8 cellular contexts compared by ENCODE assay signal in genomic region chr3:50320853-50321145, GRCh38. TPM values are rescaled to one million over a fixed set of nuclear protein-coding genes. Genes with fewer than 3 reads are reported as not detected.
DNase-seq lines count a peak whose midpoint lies in the region; ATAC-seq, FAIRE-seq and TF ChIP-seq lines count a peak whose summit lies in the region.

No MANE protein-coding gene starts in this region.

- DNase-seq in activated CD4-positive, alpha-beta T cell treated with anti-CD3 and anti-CD28 coated beads for 36 hours: no peak
- no peak for DNase-seq in activated CD4-positive, alpha-beta T cell treated with anti-CD3 and anti-CD28 coated beads for 1 hour
- DNase-seq in activated T-helper 2 cell treated with anti-CD3 and anti-CD28 coated beads, Interferon-gamma antibody, Interleukin-2, Interleukin-4, amounts not matched to agents 10 μg/mL and 5 μg/mL and 100 μg/mL, durations not matched to agents 14 hours and 24 hours and 36 hours (ENCODE audit: low spot score): no peak
- DNase-seq in immature natural killer cell (no peak), testis (no peak), DMS153 (lab: John Stamatoyannopoulos, UW) (no peak), GM19239 (ENCODE audit: insufficient read length, low spot score) (no peak)
- no peak for DNase-seq in activated CD8-positive, alpha-beta memory T cell treated with anti-CD3 and anti-CD28 coated beads, Interleukin-2, amount 50 U/mL, for 48 hours

- intact Hi-C loops in activated CD4-positive, alpha-beta T cell treated with anti-CD3 and anti-CD28 coated beads for 36 hours (cut with DNase I, micrococcal nuclease): loop anchor here (1.0 to 10.0 kb wide), 10 partner anchors 16 to 126 kb away; partner anchors contain the start of genes HYAL3 (in 2 of the 2), NAA80 (in 2 of the 2), IFRD2 (in 1 of the 2) and LSMEM2 (in 1 of the 2)
- intact Hi-C loops in activated T-helper 2 cell treated with anti-CD3 and anti-CD28 coated beads, Interferon-gamma antibody, Interleukin-2, Interleukin-4, amounts not matched to agents 10 μg/mL and 5 μg/mL and 100 μg/mL, durations not matched to agents 14 hours and 24 hours and 36 hours (cut with micrococcal nuclease): loop anchor here (1.0 to 5.0 kb wide), 2 partner anchors 21 to 83 kb away; partner anchors contain the start of genes GNAI2, HYAL3 and NAA80
- intact Hi-C loops in testis (cut with DNase I; ENCODE audit: low total_unique reads): loop anchor here (10.0 kb wide), 1 partner anchor 66 kb away; no protein-coding TSS in a partner anchor

- no peak for TF ChIP-seq POLR2A in testis (IDR thresholded peaks at IDR 0.05)

- no peaks in the 10 kb centered on the region for H3K36me3 ChIP-seq in testis (ENCODE audit: low read depth, missing control alignments)

- no peak for FAIRE-seq in GM19239 (lab: Jason Lieb, UNC)

- peak overlapping the region; percentile 80 for H3K27ac Mint-ChIP-seq in activated CD4-positive, alpha-beta T cell treated with anti-CD3 and anti-CD28 coated beads for 36 hours
- H3K27ac Mint-ChIP-seq in activated T-helper 2 cell treated with anti-CD3 and anti-CD28 coated beads, Interferon-gamma antibody, Interleukin-2, Interleukin-4, amounts not matched to agents 10 μg/mL and 5 μg/mL and 100 μg/mL, durations not matched to agents 14 hours and 24 hours and 36 hours: no peak overlapping the region
- H3K27ac Mint-ChIP-seq in immature natural killer cell: peak overlapping the region; percentile 69 to 94 (median 90)

- H3K9me3 Mint-ChIP-seq in activated CD4-positive, alpha-beta T cell treated with anti-CD3 and anti-CD28 coated beads for 36 hours (ENCODE audit: low read depth): no peaks in the 10 kb centered on the region
- no peaks in the 10 kb centered on the region for H3K9me3 Mint-ChIP-seq in activated T-helper 2 cell treated with anti-CD3 and anti-CD28 coated beads, Interferon-gamma antibody, Interleukin-2, Interleukin-4, amounts not matched to agents 10 μg/mL and 5 μg/mL and 100 μg/mL, durations not matched to agents 14 hours and 24 hours and 36 hours
- H3K9me3 Mint-ChIP-seq in immature natural killer cell: no peaks in the 10 kb centered on the region

- no peaks in the 10 kb centered on the region for H3K27me3 ChIP-seq in testis

- no peaks in the 10 kb centered on the region for H3K9me3 ChIP-seq in testis

- peaks cover 53% of the 10 kb centered on the region for H3K4me1 ChIP-seq in testis

- peaks cover 37% of the 10 kb centered on the region for H3K4me1 Mint-ChIP-seq in activated CD4-positive, alpha-beta T cell treated with anti-CD3 and anti-CD28 coated beads for 36 hours
- H3K4me1 Mint-ChIP-seq in activated T-helper 2 cell treated with anti-CD3 and anti-CD28 coated beads, Interferon-gamma antibody, Interleukin-2, Interleukin-4, amounts not matched to agents 10 μg/mL and 5 μg/mL and 100 μg/mL, durations not matched to agents 14 hours and 24 hours and 36 hours (ENCODE audit: low read depth): peaks cover 13% of the 10 kb centered on the region
- peaks cover 48 to 50% of the 10 kb centered on the region in 2 donors for H3K4me1 Mint-ChIP-seq in immature natural killer cell

- no peak for TF ChIP-seq CTCF in testis (IDR thresholded peaks at IDR 0.05)

- no peaks in the 10 kb centered on the region for H3K36me3 Mint-ChIP-seq in activated CD4-positive, alpha-beta T cell treated with anti-CD3 and anti-CD28 coated beads for 36 hours (ENCODE audit: low read depth)
- peaks cover 30% of the 10 kb centered on the region for H3K36me3 Mint-ChIP-seq in activated T-helper 2 cell treated with anti-CD3 and anti-CD28 coated beads, Interferon-gamma antibody, Interleukin-2, Interleukin-4, amounts not matched to agents 10 μg/mL and 5 μg/mL and 100 μg/mL, durations not matched to agents 14 hours and 24 hours and 36 hours (ENCODE audit: low read depth)
- no peaks in the 10 kb centered on the region for H3K36me3 Mint-ChIP-seq in immature natural killer cell

- H3K27me3 Mint-ChIP-seq in activated CD4-positive, alpha-beta T cell treated with anti-CD3 and anti-CD28 coated beads for 36 hours: no peaks in the 10 kb centered on the region
- H3K27me3 Mint-ChIP-seq in activated T-helper 2 cell treated with anti-CD3 and anti-CD28 coated beads, Interferon-gamma antibody, Interleukin-2, Interleukin-4, amounts not matched to agents 10 μg/mL and 5 μg/mL and 100 μg/mL, durations not matched to agents 14 hours and 24 hours and 36 hours (ENCODE audit: low read depth): no peaks in the 10 kb centered on the region
- peaks cover 0 to 4% (median 4%) of the 10 kb centered on the region in 3 donors for H3K27me3 Mint-ChIP-seq in immature natural killer cell (ENCODE audit: low read depth in 3 of 3)

- CTCF ChIA-PET in activated CD4-positive, alpha-beta T cell treated with anti-CD3 and anti-CD28 coated beads for 36 hours (lab: Charles Lee): interaction anchor here (0.6 to 2.9 kb wide), 4 partner anchors 13 to 253 kb away, joined by 3 to 11 read pairs (median 3); partner anchors contain the start of genes HYAL3 and NAA80

- H3K4me3 ChIP-seq in testis: peak overlapping the region; percentile 76 to 82

- 0% methylated on average over 3 to 17 of the region's 22 CpGs for WGBS in testis, 2 donors

- peak overlapping the region; percentile 93 to 96 for H3K27ac ChIP-seq in testis

- POLR2A ChIA-PET in activated CD4-positive, alpha-beta T cell treated with anti-CD3 and anti-CD28 coated beads for 36 hours (lab: Charles Lee): interaction anchor here (1.8 kb wide), 1 partner anchor 17 kb away, joined by 4 read pairs; no protein-coding TSS in a partner anchor

- ATAC-seq in activated CD4-positive, alpha-beta T cell treated with anti-CD3 and anti-CD28 coated beads for 36 hours: peak; percentile 7

- peak overlapping the region; percentile 84 for H3K4me3 Mint-ChIP-seq in activated CD4-positive, alpha-beta T cell treated with anti-CD3 and anti-CD28 coated beads for 36 hours
- peak overlapping the region; percentile 89 for H3K4me3 Mint-ChIP-seq in activated T-helper 2 cell treated with anti-CD3 and anti-CD28 coated beads, Interferon-gamma antibody, Interleukin-2, Interleukin-4, amounts not matched to agents 10 μg/mL and 5 μg/mL and 100 μg/mL, durations not matched to agents 14 hours and 24 hours and 36 hours (ENCODE audit: low read depth)
- peak overlapping the region; percentile 91 to 96 (median 94) for H3K4me3 Mint-ChIP-seq in immature natural killer cell

RNA-seq across cellular contexts. Expression of gene HYAL2, which starts 1.7 kb away (rescaled TPM):
- total RNA-seq in activated CD4-positive, alpha-beta T cell treated with anti-CD3 and anti-CD28 coated beads for 36 hours: 1 to 10 TPM; 4.7 to 5.1 TPM
- 14.9 and 15.2 TPM in 2 replicates for total RNA-seq in activated T-helper 2 cell treated with anti-CD3 and anti-CD28 coated beads, Interferon-gamma antibody, Interleukin-2, Interleukin-4, amounts not matched to agents 10 μg/mL and 5 μg/mL and 100 μg/mL, durations not matched to agents 14 hours and 24 hours and 36 hours
- polyA plus RNA-seq in immature natural killer cell (10 to 100 TPM in 2 of 3 donors, 1 to 10 TPM in 1; 4.9 to 15.0 (median 10.8) TPM), testis (ENCODE audit: insufficient read depth, low read depth, low replicate concordance) (58.6 TPM)
- 100 to 1,000 TPM in 1 of 2 donors, 10 to 100 TPM in 1; 90.9 to 111 TPM for total RNA-seq in testis

RNA-seq across cellular contexts. Expression of gene TUSC2, which starts 7.2 kb away (rescaled TPM):
- total RNA-seq in activated CD4-positive, alpha-beta T cell treated with anti-CD3 and anti-CD28 coated beads for 36 hours: 10 to 100 TPM; 15.0 to 17.1 TPM
- total RNA-seq in activated T-helper 2 cell treated with anti-CD3 and anti-CD28 coated beads, Interferon-gamma antibody, Interleukin-2, Interleukin-4, amounts not matched to agents 10 μg/mL and 5 μg/mL and 100 μg/mL, durations not matched to agents 14 hours and 24 hours and 36 hours: 23.7 and 23.9 TPM in 2 replicates
- 10 to 100 TPM; 42.9 to 70.4 (median 68.4) TPM for polyA plus RNA-seq in immature natural killer cell
- total RNA-seq in testis: 10 to 100 TPM; 32.7 to 44.5 TPM
- 43.4 TPM for polyA plus RNA-seq in testis (ENCODE audit: insufficient read depth, low read depth, low replicate concordance)

RNA-seq across cellular contexts. Expression of gene HYAL1, which starts 17.4 kb away (rescaled TPM):
- under 1 TPM in 1 of 2 experiments, not detected in 1; 0.37 TPM for total RNA-seq in activated CD4-positive, alpha-beta T cell treated with anti-CD3 and anti-CD28 coated beads for 36 hours
- 0.23 and 0.59 TPM in 2 replicates for total RNA-seq in activated T-helper 2 cell treated with anti-CD3 and anti-CD28 coated beads, Interferon-gamma antibody, Interleukin-2, Interleukin-4, amounts not matched to agents 10 μg/mL and 5 μg/mL and 100 μg/mL, durations not matched to agents 14 hours and 24 hours and 36 hours
- polyA plus RNA-seq in immature natural killer cell (under 1 TPM in 2 of 3 donors, not detected in 1; 0.18 to 0.57 TPM), testis (ENCODE audit: insufficient read depth, low read depth, low replicate concordance) (3.7 TPM)
- 1 to 10 TPM; 2.7 to 3.2 TPM for total RNA-seq in testis

RNA-seq across cellular contexts. Expression of gene RASSF1, which starts 19.8 kb away (rescaled TPM):
- total RNA-seq in activated CD4-positive, alpha-beta T cell treated with anti-CD3 and anti-CD28 coated beads for 36 hours: 10 to 100 TPM; 30.8 to 50.7 TPM
- total RNA-seq in activated T-helper 2 cell treated with anti-CD3 and anti-CD28 coated beads, Interferon-gamma antibody, Interleukin-2, Interleukin-4, amounts not matched to agents 10 μg/mL and 5 μg/mL and 100 μg/mL, durations not matched to agents 14 hours and 24 hours and 36 hours: 71.2 and 74.2 TPM in 2 replicates
- polyA plus RNA-seq in immature natural killer cell (100 to 1,000 TPM; 172 to 253 (median 187) TPM), testis (ENCODE audit: insufficient read depth, low read depth, low replicate concordance) (60.1 TPM)
- total RNA-seq in testis: 10 to 100 TPM; 50.0 to 52.2 TPM

RNA-seq across cellular contexts. Expression of gene HYAL3, which starts 21.6 kb away (rescaled TPM):
- total RNA-seq in activated CD4-positive, alpha-beta T cell treated with anti-CD3 and anti-CD28 coated beads for 36 hours: 1 to 10 TPM; 4.5 to 5.4 TPM
- 10.8 TPM in 2 replicates for total RNA-seq in activated T-helper 2 cell treated with anti-CD3 and anti-CD28 coated beads, Interferon-gamma antibody, Interleukin-2, Interleukin-4, amounts not matched to agents 10 μg/mL and 5 μg/mL and 100 μg/mL, durations not matched to agents 14 hours and 24 hours and 36 hours
- 1 to 10 TPM; 1.5 to 2.4 (median 2.2) TPM for polyA plus RNA-seq in immature natural killer cell
- total RNA-seq in testis: 10 to 100 TPM; 13.8 to 25.2 TPM
- 27.9 TPM for polyA plus RNA-seq in testis (ENCODE audit: insufficient read depth, low read depth, low replicate concordance)
